In the genomic region with DNA sequence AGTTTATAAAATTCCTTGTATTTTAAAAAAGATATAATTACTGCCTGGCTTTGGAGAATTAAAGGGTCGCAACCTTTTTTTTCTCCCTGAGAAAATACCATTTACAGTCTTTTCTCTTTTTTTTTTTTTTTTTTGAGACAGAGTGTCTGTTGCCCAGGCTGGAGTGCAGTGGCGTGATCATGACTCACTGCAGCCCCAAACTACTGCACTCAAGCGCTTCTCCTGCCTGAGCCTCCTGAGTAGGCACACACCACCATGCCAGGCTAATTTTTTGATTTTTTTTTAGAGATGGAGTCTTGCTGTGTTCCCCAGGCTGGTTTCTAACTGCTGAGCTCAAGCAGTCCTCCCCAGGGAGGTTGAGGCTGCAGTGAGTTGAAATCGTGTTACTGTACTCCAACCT, we compare ENCODE assay signal across 11 cellular contexts. TPM values are rescaled to one million over a fixed set of nuclear protein-coding genes. Genes with fewer than 3 reads are reported as not detected.
DNase-seq lines count a peak whose midpoint lies in the region; ATAC-seq, FAIRE-seq and TF ChIP-seq lines count a peak whose summit lies in the region.
"Had no signal": no experiment of that assay in that cellular context is flagged by ENCODE, and none has a peak within 500 bp of the region (broad histone marks: within the 10 kb centered on the region; RNA-seq: fewer than 3 reads in every experiment).

No MANE protein-coding gene starts in this region.

- ATAC-seq in HG03442 (IDR thresholded peaks at IDR 0.05; ENCODE audit: unreplicated experiment) (no peak), HG03565 (IDR thresholded peaks at IDR 0.05; ENCODE audit: unreplicated experiment) (no peak)
- ATAC-seq: HCT116 had no signal

- FAIRE-seq in D721Med (lab: Jason Lieb, UNC), result no peak

- DNase-seq in HK-2 (ENCODE audit: unreplicated experiment) (peak; percentile 58), head of caudate nucleus (peak in 34 of 42 donors; percentile 23 to 85 (median 54)), suprapubic skin (ENCODE audit: low spot score in 2 of 2) (no peak), D721Med (ENCODE audit: insufficient read length, low spot score) (no peak)
- DNase-seq: activated CD4-positive, alpha-beta T cell treated with anti-CD3 and anti-CD28 coated beads, Interleukin-2, amount 10 ng/mL, durations not matched to agents 7 days and 5 days; activated naive CD4-positive, alpha-beta T cell treated with Interleukin-2 at 50 U/mL for 16 hours; left cardiac atrium had no signal

- WGBS in suprapubic skin, result 64% methylated on average over 4 of the region's 4 CpGs

- no peak for TF ChIP-seq CTCF in VCaP (conservative IDR thresholded peaks at IDR 0.05)
- TF ChIP-seq CTCF in suprapubic skin (IDR thresholded peaks at IDR 0.05), result no peak
- TF ChIP-seq CTCF in D721Med (IDR thresholded peaks at IDR 0.05; ENCODE audit: insufficient read depth, missing control alignments), result no peak

- H3K4me1 ChIP-seq in suprapubic skin, result peaks cover 45% of the 10 kb centered on the region

- no peak overlapping the region for H3K4me3 ChIP-seq in suprapubic skin

- intact Hi-C loops in head of caudate nucleus (cut with DNase I), result no loop called here

- H3K27ac ChIP-seq in VCaP (peak overlapping the region; percentile 85), suprapubic skin (peak overlapping the region; percentile 60)

- no peak for TF ChIP-seq POLR2A in suprapubic skin (IDR thresholded peaks at IDR 0.05)

- no peaks in the 10 kb centered on the region for H3K27me3 ChIP-seq in suprapubic skin

- no peak for TF ChIP-seq EP300 in suprapubic skin (IDR thresholded peaks at IDR 0.05)

- H3K9me3 ChIP-seq in suprapubic skin, result no peaks in the 10 kb centered on the region

- no peaks in the 10 kb centered on the region for H3K36me3 ChIP-seq in suprapubic skin

RNA-seq across cellular contexts. Expression of a gene that starts 24.5 kb away (rescaled TPM):
- 100 to 1,000 TPM in 2 of 4 donors, 10 to 100 TPM in 2; 65.6 to 145 (median 96.5) TPM for total RNA-seq in suprapubic skin

Comparison
In these comparisons a context has a peak if more than half of its experiments do, and no peak if none do; other contexts are left out.
1. DNase-seq: peak in HK-2 (single experiment) and head of caudate nucleus (34 of 42); none in suprapubic skin (0 of 2) and D721Med (single experiment).